Comparison of ENCODE assay signal across 21 cellular contexts in the genomic region with DNA sequence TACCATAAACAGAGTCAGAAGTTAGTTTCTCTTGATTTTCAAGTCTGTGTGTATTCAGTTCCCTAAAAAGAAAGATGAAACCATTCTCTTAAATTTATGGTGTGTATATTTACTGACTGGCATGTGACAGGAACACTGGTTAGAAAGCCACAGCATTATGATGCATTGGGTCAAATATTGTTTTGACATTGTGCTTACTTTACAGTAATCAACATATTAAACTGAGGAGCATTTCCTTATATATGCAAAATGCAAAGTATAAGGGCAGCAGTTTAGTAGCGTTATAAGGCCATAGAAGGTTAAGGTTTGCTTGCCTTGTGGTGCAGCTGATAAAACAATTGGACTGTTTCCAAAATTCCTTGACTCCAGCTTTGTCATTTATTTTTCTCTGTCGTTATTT.
A peak's percentile ranks its signal among the peaks of the same experiment; 100 is the strongest.
DNase-seq lines count a peak whose midpoint lies in the region; ATAC-seq, FAIRE-seq and TF ChIP-seq lines count a peak whose summit lies in the region.
"Had no signal": no experiment of that assay in that cellular context is flagged by ENCODE, and none has a peak within 500 bp of the region (broad histone marks: within the 10 kb centered on the region; RNA-seq: fewer than 3 reads in every experiment).

No MANE protein-coding gene starts in this region.

- dilution Hi-C loops in keratinocyte (cut with MboI; ENCODE audit: extremely low pct_ligation_motif_present, low sequenced_read_pairs), result no loop called here

- H3K27ac Mint-ChIP-seq in CD4-positive, alpha-beta memory T cell, result no peak overlapping the region
- H3K27ac Mint-ChIP-seq: dendritic cell treated with granulocyte-macrophage colony-stimulating factor and Interleukin-4, amounts not matched to agents 40 ng/mL and 50 ng/mL, for 4 days; T-helper 17 cell had no signal

- peak overlapping the region; percentile 54 for H3K4me3 ChIP-seq in ACC112 (ENCODE audit: low read depth, low read length)
- no peak overlapping the region for H3K4me3 ChIP-seq in astrocyte of the spinal cord (ENCODE audit: low read depth, low read length)
- peak overlapping the region in 1 of 3 experiments; percentile 38 for H3K4me3 ChIP-seq in keratinocyte (ENCODE audit: control insufficient read depth in 2 of 3, extremely low read depth in 1 of 3, insufficient read depth in 2 of 3, low read depth in 1 of 3, low read length in 3 of 3)
- no peak overlapping the region for H3K4me3 ChIP-seq in CD4-positive, alpha-beta memory T cell (ENCODE audit: low read length in 2 of 2)
- no peak overlapping the region for H3K4me3 ChIP-seq in upper lobe of right lung

- H2AFZ ChIP-seq in ACC112 (ENCODE audit: low read length, unreplicated experiment) (no peak overlapping the region), keratinocyte (ENCODE audit: control insufficient read depth, low read length) (no peak overlapping the region)

- TF ChIP-seq CTCF in astrocyte of the spinal cord (IDR thresholded peaks at IDR 0.05; ENCODE audit: low read depth, low read length) (no peak), keratinocyte (optimal IDR thresholded peaks at IDR 0.05 in 1 of 3, IDR thresholded peaks at IDR 0.05 in 1 of 3, conservative IDR thresholded peaks at IDR 0.05 in 1 of 3; ENCODE audit: extremely low read depth in 1 of 3, insufficient read depth in 2 of 3, low read length in 3 of 3) (no peak), upper lobe of right lung (IDR thresholded peaks at IDR 0.05) (no peak)

- H3K4me1 Mint-ChIP-seq in CD4-positive, alpha-beta memory T cell, result no peaks in the 10 kb centered on the region

- in situ Hi-C loops in astrocyte of the spinal cord (cut with HindIII; ENCODE audit: low sequenced_read_pairs), result no loop called here

- ATAC-seq in HG03432 (IDR thresholded peaks at IDR 0.05; ENCODE audit: unreplicated experiment) (peak; percentile 31), HG03095 (IDR thresholded peaks at IDR 0.05; ENCODE audit: unreplicated experiment) (no peak), upper lobe of right lung (no peak)
- ATAC-seq: T-helper 17 cell had no signal

- no peak overlapping the region for H3K9ac ChIP-seq in keratinocyte (ENCODE audit: control insufficient read depth, extremely low read depth, insufficient read depth, low read length)

- no peaks in the 10 kb centered on the region for H3K36me3 Mint-ChIP-seq in CD4-positive, alpha-beta memory T cell

- H3K4me2 ChIP-seq in keratinocyte (ENCODE audit: control insufficient read depth, extremely low read depth, insufficient read depth, low read depth, low read length), result peak overlapping the region; percentile 81

- H3K9me3 ChIP-seq in keratinocyte (ENCODE audit: control insufficient read depth, low read depth, low read length), result no peaks in the 10 kb centered on the region
- no peaks in the 10 kb centered on the region for H3K9me3 ChIP-seq in CD4-positive, alpha-beta memory T cell (ENCODE audit: control insufficient read depth in 1 of 2, low read length in 2 of 2)
- H3K9me3 ChIP-seq in upper lobe of right lung, result no peaks in the 10 kb centered on the region

- no peaks in the 10 kb centered on the region for H3K36me3 ChIP-seq in ACC112 (ENCODE audit: insufficient read depth, low read length)
- no peaks in the 10 kb centered on the region for H3K36me3 ChIP-seq in keratinocyte (ENCODE audit: control insufficient read depth in 2 of 2, extremely low read depth in 1 of 2, insufficient read depth in 2 of 2, low read length in 2 of 2)
- no peaks in the 10 kb centered on the region for H3K36me3 ChIP-seq in CD4-positive, alpha-beta memory T cell (ENCODE audit: insufficient read depth, low read length)
- no peaks in the 10 kb centered on the region for H3K36me3 ChIP-seq in upper lobe of right lung

- POLR2A ChIA-PET in CD4-positive, alpha-beta memory T cell (lab: Charles Lee; ENCODE audit: partially characterized antibody), result no interaction called here

- no peaks in the 10 kb centered on the region for H3K27me3 Mint-ChIP-seq in CD4-positive, alpha-beta memory T cell
- H3K27me3 Mint-ChIP-seq: dendritic cell treated with granulocyte-macrophage colony-stimulating factor and Interleukin-4, amounts not matched to agents 40 ng/mL and 50 ng/mL, for 4 days; T-helper 17 cell had no signal

- H3K4me1 ChIP-seq in ACC112 (ENCODE audit: control insufficient read depth, insufficient read depth, low read length, unreplicated experiment) (peaks cover 19% of the 10 kb centered on the region), keratinocyte (ENCODE audit: control insufficient read depth, extremely low read depth, insufficient read depth, low read length) (peaks cover 16% of the 10 kb centered on the region), upper lobe of right lung (no peaks in the 10 kb centered on the region)
- H3K4me1 ChIP-seq in CD4-positive, alpha-beta memory T cell (ENCODE audit: insufficient read depth, low read length), result no peaks in the 10 kb centered on the region

- no peaks in the 10 kb centered on the region for H3K9me1 ChIP-seq in keratinocyte (ENCODE audit: control insufficient read depth, extremely low read depth, insufficient read depth, low read length)

- H3K9me3 Mint-ChIP-seq in CD4-positive, alpha-beta memory T cell, result peaks cover 0 to 3% (median under 1%) of the 10 kb centered on the region in 8 donors
- H3K9me3 Mint-ChIP-seq: dendritic cell treated with granulocyte-macrophage colony-stimulating factor and Interleukin-4, amounts not matched to agents 40 ng/mL and 50 ng/mL, for 4 days had no signal

- no peaks in the 10 kb centered on the region for H3K79me2 ChIP-seq in ACC112 (ENCODE audit: control insufficient read depth, insufficient read depth, low read length, unreplicated experiment)
- no peaks in the 10 kb centered on the region for H3K79me2 ChIP-seq in keratinocyte (ENCODE audit: control insufficient read depth, insufficient read depth, low read length)

- FAIRE-seq in keratinocyte (lab: Jason Lieb, UNC), result no peak
- FAIRE-seq: GM18507, islet of Langerhans had no signal

- DNase-seq in astrocyte of the spinal cord (ENCODE audit: low read depth, low spot score), result peak; percentile 14
- no peak for DNase-seq in keratinocyte (ENCODE audit: low read depth, low spot score)
- no peak for DNase-seq in CD4-positive, alpha-beta memory T cell
- DNase-seq in HT-29 (ENCODE audit: low spot score), result no peak
- DNase-seq in upper lobe of right lung, result no peak
- DNase-seq: activated CD4-positive, alpha-beta T cell treated with anti-CD3 and anti-CD28 coated beads for 1 hour; activated effector memory CD4-positive, alpha-beta T cell treated with anti-CD3 and anti-CD28 coated beads, Interleukin-2, amount 50 U/mL, for 16 hours; amygdala; erythroblast; head of caudate nucleus; IMR-90; NCI-H1048; NCI-H69; RPMI8226; T-helper 17 cell had no signal

- CTCF ChIA-PET in CD4-positive, alpha-beta memory T cell (lab: Charles Lee; ENCODE audit: partially characterized antibody), result no interaction called here

- H3K27me3 ChIP-seq in ACC112 (ENCODE audit: insufficient read depth, low read length) (no peaks in the 10 kb centered on the region), keratinocyte (ENCODE audit: control insufficient read depth, extremely low read depth, insufficient read depth, low read length) (no peaks in the 10 kb centered on the region), upper lobe of right lung (no peaks in the 10 kb centered on the region)
- no peaks in the 10 kb centered on the region for H3K27me3 ChIP-seq in CD4-positive, alpha-beta memory T cell (ENCODE audit: insufficient read depth, low read length)

- H3K27ac ChIP-seq in ACC112 (ENCODE audit: low read depth, low read length) (no peak overlapping the region), keratinocyte (ENCODE audit: control insufficient read depth, insufficient read depth, low read length) (peak overlapping the region; percentile 15), upper lobe of right lung (no peak overlapping the region)
- H3K27ac ChIP-seq in CD4-positive, alpha-beta memory T cell (ENCODE audit: low read depth, low read length), result no peak overlapping the region

- intact Hi-C loops in CD4-positive, alpha-beta memory T cell (cut with micrococcal nuclease), result no loop called here
- intact Hi-C loops in upper lobe of right lung (cut with DNase I), result no loop called here

- H3K4me3 Mint-ChIP-seq in CD4-positive, alpha-beta memory T cell, result no peak overlapping the region
- H3K4me3 Mint-ChIP-seq: dendritic cell treated with granulocyte-macrophage colony-stimulating factor and Interleukin-4, amounts not matched to agents 40 ng/mL and 50 ng/mL, for 4 days; T-helper 17 cell had no signal

- H4K20me1 ChIP-seq in keratinocyte (ENCODE audit: control insufficient read depth, extremely low read depth, insufficient read depth, low read length), result no peaks in the 10 kb centered on the region
